In the genomic region with DNA sequence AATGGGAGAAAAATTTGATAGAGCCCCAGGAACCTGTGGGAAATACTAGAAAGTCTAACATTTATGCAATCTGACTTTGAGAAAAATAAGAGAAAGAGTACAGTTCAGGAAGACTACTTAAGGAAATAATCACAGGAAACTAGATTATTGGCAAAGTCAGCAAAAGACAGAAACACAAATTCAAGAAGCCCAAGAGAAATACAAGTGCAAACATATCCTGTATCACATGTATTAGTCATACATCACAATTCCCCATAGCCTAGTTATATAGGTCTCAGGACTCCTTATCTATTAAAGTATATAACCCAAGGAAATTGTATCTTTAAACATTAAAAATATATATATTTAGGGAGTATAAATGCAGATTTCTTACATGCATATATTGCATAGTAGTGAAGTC, we compare ENCODE assay signal across 22 cellular contexts.
"Had no signal": no experiment of that assay in that cellular context is flagged by ENCODE, and none has a peak within 500 bp of the region (broad histone marks: within the 10 kb centered on the region; RNA-seq: fewer than 3 reads in every experiment).

No MANE protein-coding gene starts in this region.

- DNase-seq: dorsolateral prefrontal cortex; effector CD8-positive, alpha-beta T cell; esophagus squamous epithelium; foreskin melanocyte; heart left ventricle; hippocampal formation; kidney glomerular epithelial cell; mucosa of descending colon; natural killer cell; posterior cingulate gyrus; sigmoid colon; stimulated activated CD4-positive, alpha-beta T cell treated with anti-CD3 and anti-CD28 coated beads, Interleukin-2, amount 100 ng/mL, for 24 hours; stimulated activated CD4-positive, alpha-beta T cell treated with anti-CD3 and anti-CD28 coated beads, Interleukin-4, amount 100 ng/mL, for 4 hours; stimulated activated naive B cell treated with anti-CD40 and anti-IgM and Interleukin-4, amounts not matched to agents 10 μg/mL and 1 μg/mL and 100 μg/mL, for 72 hours; stimulated activated naive CD8-positive, alpha-beta T cell treated with anti-CD3 and anti-CD28 coated beads, Interleukin-15, amount 100 ng/mL, for 72 hours; testis; upper lobe of right lung had no signal

- H3K27ac ChIP-seq: coronary artery, dorsolateral prefrontal cortex, epithelial cell of prostate, esophagus squamous epithelium, heart left ventricle, sigmoid colon, skin epidermis, testis, tibial nerve, upper lobe of right lung had no signal

- H3K27ac Mint-ChIP-seq: natural killer cell; stimulated activated naive B cell treated with anti-CD40 and anti-IgM and Interleukin-4, amounts not matched to agents 10 μg/mL and 1 μg/mL and 100 μg/mL, for 72 hours; stimulated activated naive CD8-positive, alpha-beta T cell treated with anti-CD3 and anti-CD28 coated beads, Interleukin-15, amount 100 ng/mL, for 72 hours had no signal

- H3K27me3 Mint-ChIP-seq: stimulated activated naive B cell treated with anti-CD40 and anti-IgM and Interleukin-4, amounts not matched to agents 10 μg/mL and 1 μg/mL and 100 μg/mL, for 72 hours; stimulated activated naive CD8-positive, alpha-beta T cell treated with anti-CD3 and anti-CD28 coated beads, Interleukin-15, amount 100 ng/mL, for 72 hours had no signal

- H3K36me3 ChIP-seq: sigmoid colon, upper lobe of right lung had no signal

- H3K9me3 ChIP-seq: testis had no signal

- H3K9me3 Mint-ChIP-seq: natural killer cell; stimulated activated naive B cell treated with anti-CD40 and anti-IgM and Interleukin-4, amounts not matched to agents 10 μg/mL and 1 μg/mL and 100 μg/mL, for 72 hours had no signal

- H3K4me3 Mint-ChIP-seq: natural killer cell; neural crest cell; stimulated activated naive B cell treated with anti-CD40 and anti-IgM and Interleukin-4, amounts not matched to agents 10 μg/mL and 1 μg/mL and 100 μg/mL, for 72 hours; stimulated activated naive CD8-positive, alpha-beta T cell treated with anti-CD3 and anti-CD28 coated beads, Interleukin-15, amount 100 ng/mL, for 72 hours had no signal

- H3K4me1 Mint-ChIP-seq: natural killer cell, neural crest cell had no signal

- H3K4me3 ChIP-seq: coronary artery, dorsolateral prefrontal cortex, esophagus squamous epithelium, heart left ventricle, mucosa of descending colon, sigmoid colon, skin epidermis, testis, tibial nerve, upper lobe of right lung had no signal

- H3K4me1 ChIP-seq: testis, tibial nerve, upper lobe of right lung had no signal

- H3K27me3 ChIP-seq: dorsolateral prefrontal cortex, esophagus squamous epithelium, heart left ventricle, sigmoid colon, testis, tibial nerve, upper lobe of right lung had no signal

- ATAC-seq: mucosa of descending colon; natural killer cell; stimulated activated naive B cell treated with anti-CD40 and anti-IgM and Interleukin-4, amounts not matched to agents 10 μg/mL and 1 μg/mL and 100 μg/mL, for 72 hours; stimulated activated naive CD8-positive, alpha-beta T cell treated with anti-CD3 and anti-CD28 coated beads, Interleukin-15, amount 100 ng/mL, for 72 hours; upper lobe of right lung had no signal
